ENCODE assay signal across 27 cellular contexts in genomic region chr20:48470141-48470540, GRCh38.
"Had no signal": no experiment of that assay in that cellular context is flagged by ENCODE, and none has a peak within 500 bp of the region (broad histone marks: within the 10 kb centered on the region; RNA-seq: fewer than 3 reads in every experiment).

No MANE protein-coding gene starts in this region.

- H3K36me3 ChIP-seq: neural progenitor cell, ovary, spleen, suprapubic skin, tibial artery, transverse colon, upper lobe of right lung, uterus had no signal

- H3K27ac ChIP-seq: neural progenitor cell, ovary, parathyroid adenoma, psoas muscle, skin epidermis, spleen, suprapubic skin, testis, tibial artery, transverse colon, upper lobe of right lung, uterus had no signal

- H3K4me2 ChIP-seq: neural progenitor cell, smooth muscle cell had no signal

- H3K4me1 ChIP-seq: neural progenitor cell, psoas muscle, spleen, suprapubic skin, testis, tibial artery, transverse colon, upper lobe of right lung, uterus had no signal

- DNase-seq: natural killer cell; occipital lobe; ovary; psoas muscle; right cardiac atrium; stimulated activated CD4-positive, alpha-beta T cell treated with anti-CD3 and anti-CD28 coated beads, Interleukin-12 subunit alpha, Interleukin-12 subunit beta, amount 100 ng/mL, for 4 hours; stimulated activated CD4-positive, alpha-beta T cell treated with anti-CD3 and anti-CD28 coated beads, Interleukin-1b, Interleukin-23, amount 100 ng/mL, for 48 hours; stimulated activated CD4-positive, alpha-beta T cell treated with anti-CD3 and anti-CD28 coated beads, Interleukin-4, amount 100 ng/mL, for 1 hour; stimulated activated CD4-positive, alpha-beta T cell treated with anti-CD3 and anti-CD28 coated beads, Interleukin-4, amount 100 ng/mL, for 4 hours; stimulated activated CD8-positive, alpha-beta memory T cell treated with anti-CD3 and anti-CD28 coated beads, Interleukin-4, amount 100 ng/mL, for 48 hours; stimulated activated naive CD4-positive, alpha-beta T cell; stimulated activated naive CD8-positive, alpha-beta T cell treated with anti-CD3 and anti-CD28 coated beads, Interleukin-15, amount 100 ng/mL, for 72 hours; stimulated activated naive CD8-positive, alpha-beta T cell treated with anti-CD3 and anti-CD28 coated beads, Interleukin-15, Interleukin-2, amounts not matched to agents 100 U/mL and 50 U/mL, for 24 hours; substantia nigra; testis; tibial artery; transverse colon; upper lobe of right lung; uterus had no signal

- ATAC-seq: natural killer cell; psoas muscle; right cardiac atrium; sciatic nerve; stimulated activated memory B cell treated with anti-CD40 and anti-IgM and Interleukin-4, amounts not matched to agents 10 μg/mL and 1 μg/mL and 100 μg/mL, for 72 hours; stimulated activated naive CD8-positive, alpha-beta T cell treated with anti-CD3 and anti-CD28 coated beads, Interleukin-15, amount 100 ng/mL, for 72 hours; stimulated activated naive CD8-positive, alpha-beta T cell treated with anti-CD3 and anti-CD28 coated beads, Interleukin-15, Interleukin-2, amounts not matched to agents 100 U/mL and 50 U/mL, for 24 hours; upper lobe of right lung had no signal

- H3K4me3 ChIP-seq: neural progenitor cell, ovary, psoas muscle, skin epidermis, smooth muscle cell, spleen, suprapubic skin, testis, tibial artery, transverse colon, upper lobe of right lung, uterus had no signal

- H3K79me2 ChIP-seq: parathyroid adenoma had no signal

- H3K9ac ChIP-seq: neural progenitor cell, parathyroid adenoma had no signal

- H2AFZ ChIP-seq: neural progenitor cell, parathyroid adenoma had no signal

- H3K27me3 ChIP-seq: neural progenitor cell, ovary, testis, upper lobe of right lung, uterus had no signal

- H3K9me3 ChIP-seq: ovary, psoas muscle, spleen, suprapubic skin, testis, tibial artery, transverse colon, upper lobe of right lung, uterus had no signal
